ENCODE assay signal across 18 cellular contexts in the genomic region with DNA sequence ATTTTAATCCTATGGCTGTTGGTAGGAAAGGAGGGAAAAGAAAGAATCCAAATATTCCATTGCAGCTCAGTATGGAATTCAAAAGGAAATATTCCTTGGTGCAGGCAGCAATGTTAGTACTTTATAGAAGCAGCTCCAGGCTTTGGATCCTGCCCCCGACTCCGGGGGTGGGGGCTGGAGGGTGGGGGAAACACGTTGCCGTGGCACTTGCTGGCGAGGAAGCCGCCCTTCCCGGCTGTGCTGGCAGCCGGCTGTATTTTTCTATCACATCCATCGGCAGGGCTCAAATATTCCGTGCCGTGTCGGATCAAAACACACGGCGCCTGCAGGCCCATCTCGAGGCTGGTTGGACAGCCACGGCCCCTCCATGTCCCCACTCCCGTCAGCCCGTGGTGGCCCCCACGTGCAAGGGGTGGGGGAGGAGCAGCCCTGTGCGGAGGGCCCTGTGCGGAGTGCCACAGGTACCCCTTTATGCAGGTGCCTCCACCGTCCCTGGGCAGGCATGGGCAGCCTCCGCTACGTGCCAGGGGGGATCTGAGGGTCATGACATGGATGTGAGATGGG. TPM values are rescaled to one million over a fixed set of nuclear protein-coding genes. Genes with fewer than 3 reads are reported as not detected.
"Had no signal": no experiment of that assay in that cellular context is flagged by ENCODE, and none has a peak within 500 bp of the region (broad histone marks: within the 10 kb centered on the region; RNA-seq: fewer than 3 reads in every experiment).

No MANE protein-coding gene starts in this region.

- H3K9me3 ChIP-seq: sigmoid colon, stomach, tibial nerve had no signal

- DNase-seq: activated CD4-positive, alpha-beta T cell treated with anti-CD3 and anti-CD28 coated beads for 48 hours; activated CD4-positive, alpha-beta T cell treated with anti-CD3 and anti-CD28 coated beads, Interleukin-2, amount 50 U/mL, for 48 hours; activated CD8-positive, alpha-beta memory T cell treated with anti-CD3 and anti-CD28 coated beads for 24 hours; activated effector memory CD4-positive, alpha-beta T cell treated with Interleukin-2 at 50 U/mL for 16 hours; activated naive CD4-positive, alpha-beta T cell treated with Interleukin-2 at 50 U/mL for 16 hours; brain microvascular endothelial cell; effector CD8-positive, alpha-beta T cell; glutamatergic neuron; hippocampal formation; left cardiac atrium; mammary epithelial cell; naive thymus-derived CD4-positive, alpha-beta T cell; sigmoid colon; small intestine; stimulated activated CD4-positive, alpha-beta T cell treated with anti-CD3 and anti-CD28 coated beads, Interleukin-4, amount 100 ng/mL, for 24 hours; stomach had no signal

- H3K4me3 ChIP-seq: sigmoid colon, SK-N-MC, stomach, tibial nerve had no signal

- H3K36me3 ChIP-seq: brain microvascular endothelial cell, sigmoid colon, stomach, tibial nerve had no signal

- H3K27ac ChIP-seq: brain microvascular endothelial cell, sigmoid colon, SK-N-MC, stomach, tibial nerve had no signal

RNA-seq across cellular contexts. Expression of gene ADRA2C, which starts 5.8 kb away (rescaled TPM):
- polyA plus RNA-seq: naive thymus-derived CD4-positive, alpha-beta T cell had no signal
